8 cellular contexts compared by ENCODE assay signal in the genomic region with DNA sequence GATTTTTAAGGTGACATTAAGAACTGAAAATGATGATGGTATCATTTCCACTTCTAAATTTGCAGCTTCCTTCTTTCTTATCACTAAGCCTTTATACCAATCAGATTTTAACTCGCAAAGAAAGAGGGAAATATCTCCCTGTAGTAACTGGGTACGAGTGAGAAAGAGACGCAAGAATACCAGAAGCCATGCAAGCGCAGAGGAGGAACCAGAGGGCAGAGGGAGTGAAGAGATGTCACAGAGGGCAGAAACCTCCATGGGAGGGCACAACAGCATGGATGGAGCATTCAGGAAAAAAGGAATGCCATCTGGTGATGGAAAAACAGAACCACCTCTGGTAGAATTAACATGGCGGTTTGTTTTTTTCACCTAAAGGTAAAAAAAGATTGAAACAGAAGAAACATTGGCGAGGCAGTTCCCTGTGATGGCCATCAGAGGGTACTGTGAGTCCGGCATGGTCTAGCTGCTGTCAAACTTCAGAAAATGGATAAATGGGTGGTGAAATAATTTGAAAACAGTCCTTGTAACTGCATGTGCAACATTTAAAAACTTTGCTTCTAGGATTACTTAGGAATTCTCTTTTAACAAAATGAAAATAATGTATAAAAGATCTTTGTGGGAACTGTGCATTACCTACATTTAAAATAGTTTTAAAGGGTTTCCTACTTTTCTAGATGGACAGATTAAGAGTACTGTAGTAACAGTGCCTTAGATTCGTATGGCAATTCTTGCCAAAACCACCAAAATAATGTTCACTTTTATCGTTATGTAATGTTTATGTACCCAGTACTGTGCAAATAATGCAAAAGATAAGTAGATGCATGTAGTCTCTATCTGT.
A peak's percentile ranks its signal among the peaks of the same experiment; 100 is the strongest.
DNase-seq lines count a peak whose midpoint lies in the region; ATAC-seq and TF ChIP-seq lines count a peak whose summit lies in the region.

No MANE protein-coding gene starts in this region.

- in situ Hi-C loops in T47D (cut with HindIII; ENCODE audit: low pct_unique_long_range_greater_than_20kb, low sequenced_read_pairs), result no loop called here

- no peaks in the 10 kb centered on the region for H3K27me3 ChIP-seq in MG63

- H3K9me3 ChIP-seq in MG63, result no peaks in the 10 kb centered on the region

- H3K4me3 ChIP-seq in MG63, result no peak overlapping the region

- DNase-seq in A172 (ENCODE audit: low spot score) (peak; percentile 30), GM10266 (ENCODE audit: extremely low spot score) (peak; percentile 9), MG63 (peak; percentile 4), T47D (ENCODE audit: low read depth in 1 of 2, low spot score in 1 of 2) (peak; percentile 2 to 48), lung microvascular endothelial cell (ENCODE audit: low read depth in 2 of 2) (peak; percentile 61 to 66), DMS153 (lab: John Stamatoyannopoulos, UW) (no peak)

- ATAC-seq in activated CD4-positive, CD25-positive, alpha-beta regulatory T cell treated with anti-CD3 and anti-CD28 coated beads, Interleukin-2, amount 50 U/mL, for 24 hours, result no peak
- ATAC-seq in GM19395 (IDR thresholded peaks at IDR 0.05; ENCODE audit: unreplicated experiment), result no peak

- H3K36me3 ChIP-seq in MG63, result no peaks in the 10 kb centered on the region; the same call in 1 of the 2 replicates

- peak; percentile 66 for TF ChIP-seq CTCF in GM10266 (IDR thresholded peaks at IDR 0.05; ENCODE audit: control insufficient read depth, insufficient read depth, low read depth, missing control alignments)
